Comparison of ENCODE assay signal across 11 cellular contexts in the genomic region with DNA sequence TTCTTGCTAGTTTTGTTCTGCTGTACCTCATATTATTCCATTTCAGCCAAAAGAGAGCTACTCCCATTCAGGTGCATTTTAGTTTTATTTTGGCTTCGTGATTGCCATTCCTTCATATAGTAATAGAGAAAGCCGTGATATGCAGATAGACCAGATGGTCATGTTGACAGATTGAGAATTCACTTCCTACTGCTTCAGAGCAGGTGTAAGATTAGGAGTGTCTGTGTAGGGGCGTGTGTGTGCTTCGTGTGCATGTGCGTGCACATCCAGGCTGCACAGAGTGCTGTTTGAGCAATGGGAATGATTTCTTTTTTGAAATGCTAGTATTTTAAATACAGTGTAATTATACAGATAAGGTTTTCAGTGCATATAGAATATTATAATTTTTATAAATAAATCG. TPM values are rescaled to one million over a fixed set of nuclear protein-coding genes. Genes with fewer than 3 reads are reported as not detected.
DNase-seq lines count a peak whose midpoint lies in the region; ATAC-seq and TF ChIP-seq lines count a peak whose summit lies in the region.
"Had no signal": no experiment of that assay in that cellular context is flagged by ENCODE, and none has a peak within 500 bp of the region (broad histone marks: within the 10 kb centered on the region; RNA-seq: fewer than 3 reads in every experiment).

No MANE protein-coding gene starts in this region.

- intact Hi-C loops in left ventricle myocardium inferior (cut with micrococcal nuclease) (no loop called here), Right ventricle myocardium inferior (cut with DNase I) (no loop called here), tibial artery (cut with DNase I; ENCODE audit: low total_unique reads) (no loop called here)

- H3K4me1 ChIP-seq in left ventricle myocardium inferior: peaks cover 98% of the 10 kb centered on the region
- H3K4me1 ChIP-seq in gastroesophageal sphincter: peaks cover 8 to 100% (median 27%) of the 10 kb centered on the region in 3 donors
- H3K4me1 ChIP-seq in tibial artery: peaks cover 0 to 98% (median 47%) of the 10 kb centered on the region in 4 donors

- ATAC-seq in Right ventricle myocardium inferior (no peak), gastroesophageal sphincter (no peak)
- ATAC-seq in activated CD4-positive, CD25-positive, alpha-beta regulatory T cell treated with anti-CD3 and anti-CD28 coated beads, Interleukin-2, amount 50 U/mL, for 24 hours: no peak
- ATAC-seq: upper lobe of right lung had no signal

- no peaks in the 10 kb centered on the region for H3K9me3 ChIP-seq in left ventricle myocardium inferior (replicated peaks)
- H3K9me3 ChIP-seq in gastroesophageal sphincter: no peaks in the 10 kb centered on the region
- H3K9me3 ChIP-seq in tibial artery: no peaks in the 10 kb centered on the region
- H3K9me3 ChIP-seq: HAP-1, upper lobe of right lung had no signal

- 60 to 67% methylated on average over 6 of the region's 6 CpGs for WGBS in gastroesophageal sphincter (ENCODE audit: low coverage in 1 of 2), 2 donors

- TF ChIP-seq CTCF in left ventricle myocardium inferior (IDR thresholded peaks at IDR 0.05; ENCODE audit: borderline replicate concordance) (no peak), gastroesophageal sphincter (IDR thresholded peaks at IDR 0.05) (no peak), tibial artery (IDR thresholded peaks at IDR 0.05) (no peak)

- no peak for DNase-seq in left ventricle myocardium inferior
- DNase-seq in Right ventricle myocardium inferior (ENCODE audit: missing footprints): no peak
- DNase-seq in NCI-H82 treated with DMSO at 0.1 percent for 48 hours (lab: John Stamatoyannopoulos, UW; ENCODE audit: unreplicated experiment): peak; percentile 23
- no peak for DNase-seq in tibial artery
- DNase-seq in activated effector memory CD4-positive, alpha-beta T cell treated with Interleukin-2 at 50 U/mL for 16 hours: no peak
- DNase-seq in EL: no peak
- DNase-seq: NCI-H146, upper lobe of right lung had no signal

- H3K36me3 ChIP-seq in left ventricle myocardium inferior (peaks cover 15% of the 10 kb centered on the region), gastroesophageal sphincter (peaks cover 5 to 10% of the 10 kb centered on the region in 2 donors), tibial artery (peaks cover 8 to 11% (median 11%) of the 10 kb centered on the region in 3 donors)

- H3K27me3 ChIP-seq in left ventricle myocardium inferior (ENCODE audit: low read depth) (no peaks in the 10 kb centered on the region), gastroesophageal sphincter (no peaks in the 10 kb centered on the region), tibial artery (no peaks in the 10 kb centered on the region)
- H3K27me3 ChIP-seq: upper lobe of right lung had no signal

- TF ChIP-seq POLR2A in gastroesophageal sphincter (IDR thresholded peaks at IDR 0.05): no peak

- peak overlapping the region; percentile 98 for H3K27ac ChIP-seq in left ventricle myocardium inferior (replicated peaks)
- peak overlapping the region in 3 of 4 donors; percentile 60 to 97 (median 97) for H3K27ac ChIP-seq in gastroesophageal sphincter
- peak overlapping the region; percentile 99 for H3K27ac ChIP-seq in tibial artery
- H3K27ac ChIP-seq: upper lobe of right lung had no signal

- TF ChIP-seq EP300 in gastroesophageal sphincter (IDR thresholded peaks at IDR 0.05): no peak

- peak overlapping the region; percentile 32 for H3K4me3 ChIP-seq in left ventricle myocardium inferior
- H3K4me3 ChIP-seq in gastroesophageal sphincter: peak overlapping the region in 1 of 2 donors; percentile 6
- peak overlapping the region in 1 of 2 donors; percentile 3 for H3K4me3 ChIP-seq in tibial artery
- H3K4me3 ChIP-seq: HAP-1, upper lobe of right lung had no signal

RNA-seq across cellular contexts. Expression of gene NFIA, which starts 10.3 kb away (rescaled TPM):
- total RNA-seq in left ventricle myocardium inferior (90.2 TPM), Right ventricle myocardium inferior (97.6 TPM), gastroesophageal sphincter (100 to 1,000 TPM; 123 to 205 (median 149) TPM)
